Comparison of ENCODE assay signal across 8 cellular contexts in the genomic region with DNA sequence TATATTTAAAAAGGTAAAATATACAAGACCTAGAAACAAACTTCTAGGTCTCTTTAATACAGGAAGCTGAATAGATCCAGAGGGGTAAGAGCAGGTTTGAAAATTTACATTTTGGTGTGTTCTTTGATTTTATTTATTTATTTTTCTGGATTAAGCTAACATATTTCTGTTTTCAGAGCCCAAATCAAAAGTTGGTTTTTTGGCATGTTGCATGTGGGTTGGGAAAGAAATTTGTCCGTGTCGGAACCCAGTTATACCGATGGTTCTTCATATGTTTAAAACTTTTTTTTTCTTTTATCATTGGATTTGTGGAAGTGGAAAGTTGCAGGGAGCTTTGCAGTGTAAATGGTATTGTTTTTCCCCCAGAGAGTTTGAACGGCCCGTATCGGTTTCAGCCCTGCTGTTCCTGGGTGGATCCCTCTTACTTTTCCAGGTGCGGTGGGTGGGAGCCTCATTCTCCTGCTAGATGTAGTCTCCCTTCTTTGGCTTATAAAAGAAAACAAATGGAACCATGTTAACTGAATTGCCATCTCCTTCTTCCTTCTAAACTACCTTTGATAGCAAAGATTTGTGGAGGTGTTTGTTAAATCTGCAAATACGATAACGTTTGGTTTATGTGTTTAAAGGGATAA. TPM values are rescaled to one million over a fixed set of nuclear protein-coding genes. Genes with fewer than 3 reads are reported as not detected.
DNase-seq lines count a peak whose midpoint lies in the region; ATAC-seq and TF ChIP-seq lines count a peak whose summit lies in the region.

No MANE protein-coding gene starts in this region.

- ATAC-seq in activated T-cell treated with anti-CD3 and anti-CD28 coated beads, Interleukin-2, amount 50 U/mL, for 72 hours (replicated peaks in 1 of 2), result no peak
- no peak for ATAC-seq in memory B cell (ENCODE audit: low read depth)
- ATAC-seq in upper lobe of right lung, result peak; percentile 49
- no peak for ATAC-seq in GM19397 (IDR thresholded peaks at IDR 0.05; ENCODE audit: unreplicated experiment)
- ATAC-seq in GM21360 (IDR thresholded peaks at IDR 0.05; ENCODE audit: unreplicated experiment), result no peak

- H3K4me3 ChIP-seq in cardiac fibroblast (replicated peaks in 1 of 2; ENCODE audit: low read depth in 2 of 2, low read length in 2 of 2) (peak overlapping the region; percentile 65 to 75), upper lobe of right lung (peak overlapping the region; percentile 57)

- TF ChIP-seq CTCF in cardiac fibroblast (IDR thresholded peaks at IDR 0.05; ENCODE audit: low read depth, low read length) (no peak), upper lobe of right lung (IDR thresholded peaks at IDR 0.05) (no peak)

- intact Hi-C loops in upper lobe of right lung (cut with DNase I), result loop anchor here (5.0 kb wide), 1 partner anchor 35 kb away; no protein-coding TSS in a partner anchor

- no peaks in the 10 kb centered on the region for H3K9me3 ChIP-seq in upper lobe of right lung

- peaks cover 48% of the 10 kb centered on the region for H3K4me1 Mint-ChIP-seq in activated T-cell treated with anti-CD3 and anti-CD28 coated beads, Interleukin-2, amount 50 U/mL, for 72 hours (ENCODE audit: low read depth)
- H3K4me1 Mint-ChIP-seq in memory B cell, result peaks cover 14% of the 10 kb centered on the region

- peak overlapping the region; percentile 2 for H3K27ac Mint-ChIP-seq in activated T-cell treated with anti-CD3 and anti-CD28 coated beads, Interleukin-2, amount 50 U/mL, for 72 hours
- peak overlapping the region; percentile 58 for H3K27ac Mint-ChIP-seq in memory B cell

- DNase-seq in activated T-cell treated with anti-CD3 and anti-CD28 coated beads, Interleukin-2, amount 50 U/mL, for 72 hours, result no peak
- no peak for DNase-seq in activated T-cell treated with anti-CD3 and anti-CD28 coated beads, Interleukin-2, amount 50 U/mL, for 1 hour
- DNase-seq in cardiac fibroblast (ENCODE audit: low read depth in 2 of 2), result peak in 1 of 2 donors; percentile 28
- no peak for DNase-seq in memory B cell (ENCODE audit: low spot score in 2 of 2)
- no peak for DNase-seq in upper lobe of right lung
- no peak for DNase-seq in NOMO-1 treated with dmso at 0.1 percent for 144 hours (lab: John Stamatoyannopoulos, UW; ENCODE audit: unreplicated experiment)

- no peaks in the 10 kb centered on the region for H3K9me3 Mint-ChIP-seq in activated T-cell treated with anti-CD3 and anti-CD28 coated beads, Interleukin-2, amount 50 U/mL, for 72 hours
- H3K9me3 Mint-ChIP-seq in memory B cell, result no peaks in the 10 kb centered on the region

- no peaks in the 10 kb centered on the region for H3K27me3 ChIP-seq in upper lobe of right lung

- no peaks in the 10 kb centered on the region for H3K36me3 Mint-ChIP-seq in activated T-cell treated with anti-CD3 and anti-CD28 coated beads, Interleukin-2, amount 50 U/mL, for 72 hours (ENCODE audit: insufficient read depth in 2 of 2)
- H3K36me3 Mint-ChIP-seq in memory B cell, result no peaks in the 10 kb centered on the region

- H3K4me3 Mint-ChIP-seq in activated T-cell treated with anti-CD3 and anti-CD28 coated beads, Interleukin-2, amount 50 U/mL, for 72 hours, result peak overlapping the region; percentile 30 to 81
- peak overlapping the region; percentile 86 for H3K4me3 Mint-ChIP-seq in memory B cell

- H3K36me3 ChIP-seq in upper lobe of right lung, result no peaks in the 10 kb centered on the region

- H3K4me1 ChIP-seq in upper lobe of right lung, result peaks cover 25% of the 10 kb centered on the region

- H3K27ac ChIP-seq in upper lobe of right lung, result peak overlapping the region; percentile 85

- H3K27me3 Mint-ChIP-seq in activated T-cell treated with anti-CD3 and anti-CD28 coated beads, Interleukin-2, amount 50 U/mL, for 72 hours (ENCODE audit: low read depth), result no peaks in the 10 kb centered on the region
- H3K27me3 Mint-ChIP-seq in memory B cell, result no peaks in the 10 kb centered on the region

RNA-seq across cellular contexts. Expression of gene CTNND1, which starts 0.7 kb away (rescaled TPM):
- total RNA-seq in activated T-cell treated with anti-CD3 and anti-CD28 coated beads, Interleukin-2, amount 50 U/mL, for 72 hours, result 10 to 100 TPM in 1 of 2 donors, 1 to 10 TPM in 1; 6.3 to 10.6 TPM
- 245 TPM for total RNA-seq in upper lobe of right lung

RNA-seq across cellular contexts. Expression of gene BTBD18, which starts 10.7 kb away (rescaled TPM):
- not detected for total RNA-seq in activated T-cell treated with anti-CD3 and anti-CD28 coated beads, Interleukin-2, amount 50 U/mL, for 72 hours
- total RNA-seq in upper lobe of right lung, result not detected

RNA-seq across cellular contexts. Expression of gene SELENOH, which starts 21.1 kb away (rescaled TPM):
- total RNA-seq in activated T-cell treated with anti-CD3 and anti-CD28 coated beads, Interleukin-2, amount 50 U/mL, for 72 hours, result 100 to 1,000 TPM; 147 to 162 TPM
- total RNA-seq in upper lobe of right lung, result 103 TPM

RNA-seq across cellular contexts. Expression of gene TMX2, which starts 50.0 kb away (rescaled TPM):
- total RNA-seq in activated T-cell treated with anti-CD3 and anti-CD28 coated beads, Interleukin-2, amount 50 U/mL, for 72 hours, result 10 to 100 TPM; 54.2 to 69.8 TPM
- 70.4 TPM for total RNA-seq in upper lobe of right lung

RNA-seq across cellular contexts. Expression of gene MED19, which starts 50.3 kb away (rescaled TPM):
- total RNA-seq in activated T-cell treated with anti-CD3 and anti-CD28 coated beads, Interleukin-2, amount 50 U/mL, for 72 hours, result 10 to 100 TPM; 19.8 to 20.0 TPM
- total RNA-seq in upper lobe of right lung, result 9.6 TPM

Comparison
In these comparisons a context has a peak if more than half of its experiments do, and no peak if none do; other contexts are left out.
1. RNA of gene CTNND1, which starts 0.7 kb away (total RNA-seq): 245 TPM in upper lobe of right lung (single experiment); 6.3 to 10.6 TPM in activated T-cell treated with anti-CD3 and anti-CD28 coated beads, Interleukin-2, amount 50 U/mL, for 72 hours; every median in the first group is over 10 times any median in the second.